ENCODE assay signal across 8 cellular contexts in the genomic region with DNA sequence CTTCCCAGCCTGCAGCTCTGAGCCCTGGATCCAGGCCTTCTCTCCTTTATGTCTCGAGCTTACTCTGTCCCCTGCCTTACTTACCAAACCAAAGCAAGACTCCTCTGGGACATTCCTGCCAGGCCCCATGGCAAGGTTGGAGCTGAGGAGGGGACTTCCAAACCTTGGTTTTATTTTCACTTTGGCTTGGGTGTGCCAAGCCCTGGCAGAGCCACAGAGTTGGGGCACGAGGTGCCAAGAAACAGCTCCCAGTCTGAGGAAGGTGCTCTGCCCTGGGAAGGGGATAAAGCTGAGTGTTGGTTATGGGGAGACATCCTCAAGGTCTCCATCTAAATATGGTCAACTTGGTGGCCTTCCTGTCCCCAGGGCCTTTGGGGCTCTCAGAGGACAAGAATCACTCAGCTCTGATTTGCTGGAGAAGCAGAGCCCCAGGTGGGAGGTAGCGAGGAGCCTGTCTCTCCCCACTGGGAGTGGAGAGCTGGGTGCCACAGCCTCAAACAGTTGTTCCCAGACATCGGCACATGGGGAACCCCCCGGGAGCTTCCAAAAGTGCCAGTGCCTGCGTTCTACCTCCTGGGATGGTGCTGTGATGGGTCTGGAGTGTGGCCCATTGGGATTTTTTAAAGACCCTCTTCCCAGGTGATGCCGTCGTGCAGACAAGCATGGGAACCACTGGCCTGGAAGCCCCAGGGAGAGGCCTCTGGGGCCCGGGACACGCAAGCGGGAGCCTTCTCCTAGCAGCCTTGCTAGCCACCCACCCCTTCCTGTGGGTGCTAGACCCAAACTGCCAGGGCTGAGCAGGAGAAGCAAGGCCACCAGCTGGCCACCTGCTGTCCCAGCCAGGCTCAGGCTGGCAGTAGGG. TPM values are rescaled to one million over a fixed set of nuclear protein-coding genes. Genes with fewer than 3 reads are reported as not detected.
A peak's percentile ranks its signal among the peaks of the same experiment; 100 is the strongest.
DNase-seq lines count a peak whose midpoint lies in the region; ATAC-seq and TF ChIP-seq lines count a peak whose summit lies in the region.

No MANE protein-coding gene starts in this region.

- H3K4me3 Mint-ChIP-seq in CD4-positive, CD25-positive, alpha-beta regulatory T cell = peak overlapping the region; percentile 79 to 87 (median 82)
- H3K4me3 Mint-ChIP-seq in activated naive CD8-positive, alpha-beta T cell treated with anti-CD3 and anti-CD28 coated beads, Interleukin-2, amount 50 U/mL, for 24 hours = peak overlapping the region; percentile 55
- H3K4me3 Mint-ChIP-seq in natural killer cell = peak overlapping the region; percentile 69

- H3K27ac ChIP-seq in CD4-positive, CD25-positive, alpha-beta regulatory T cell (ENCODE audit: insufficient read depth, low read length, poor library complexity, severe bottlenecking) = peak overlapping the region; percentile 88

- peaks cover 39% of the 10 kb centered on the region for H3K36me3 ChIP-seq in CD4-positive, CD25-positive, alpha-beta regulatory T cell (ENCODE audit: control insufficient read depth, insufficient read depth, low read length)

- peaks cover 88% of the 10 kb centered on the region for H3K4me1 ChIP-seq in CD4-positive, CD25-positive, alpha-beta regulatory T cell (ENCODE audit: control insufficient read depth, insufficient read depth, low read length, poor library complexity, severe bottlenecking)

- peaks cover 34 to 97% (median 75%) of the 10 kb centered on the region in 4 donors for H3K4me1 Mint-ChIP-seq in CD4-positive, CD25-positive, alpha-beta regulatory T cell
- H3K4me1 Mint-ChIP-seq in activated naive CD8-positive, alpha-beta T cell treated with anti-CD3 and anti-CD28 coated beads, Interleukin-2, amount 50 U/mL, for 24 hours = peaks cover 96% of the 10 kb centered on the region
- H3K4me1 Mint-ChIP-seq in natural killer cell = peaks cover 66 to 77% of the 10 kb centered on the region in 2 donors

- H3K27me3 ChIP-seq in CD4-positive, CD25-positive, alpha-beta regulatory T cell (ENCODE audit: control insufficient read depth, insufficient read depth, low read length) = no peaks in the 10 kb centered on the region

- peak; percentile 54 to 57 for ATAC-seq in CD4-positive, CD25-positive, alpha-beta regulatory T cell (ENCODE audit: low read depth in 2 of 2)
- ATAC-seq in HG03103 (IDR thresholded peaks at IDR 0.05; ENCODE audit: low read depth, unreplicated experiment) (peak; percentile 4), natural killer cell (peak; percentile 52 to 75 (median 71)), GM21423 (IDR thresholded peaks at IDR 0.05; ENCODE audit: unreplicated experiment) (no peak)
- ATAC-seq in activated naive CD8-positive, alpha-beta T cell treated with anti-CD3 and anti-CD28 coated beads, Interleukin-2, amount 50 U/mL, for 24 hours = peak; percentile 9

- H3K9me3 ChIP-seq in CD4-positive, CD25-positive, alpha-beta regulatory T cell (ENCODE audit: control insufficient read depth in 2 of 2, low read length in 2 of 2) = no peaks in the 10 kb centered on the region

- peak overlapping the region; percentile 91 to 97 (median 96) for H3K27ac Mint-ChIP-seq in CD4-positive, CD25-positive, alpha-beta regulatory T cell
- peak overlapping the region; percentile 98 for H3K27ac Mint-ChIP-seq in activated naive CD8-positive, alpha-beta T cell treated with anti-CD3 and anti-CD28 coated beads, Interleukin-2, amount 50 U/mL, for 24 hours
- peak overlapping the region; percentile 92 to 95 for H3K27ac Mint-ChIP-seq in natural killer cell

- peak; percentile 31 to 46 (median 41) for DNase-seq in CD4-positive, CD25-positive, alpha-beta regulatory T cell
- peak; percentile 43 for DNase-seq in activated naive CD8-positive, alpha-beta T cell treated with anti-CD3 and anti-CD28 coated beads, Interleukin-2, amount 50 U/mL, for 24 hours
- DNase-seq in natural killer cell (no peak), UCSD-AML1 (lab: John Stamatoyannopoulos, UW; ENCODE audit: unreplicated experiment) (no peak), SHP77 treated with DMSO at 0.1 percent for 48 hours (lab: John Stamatoyannopoulos, UW) (no peak), NCI-H2081 treated with DMSO at 0.1 percent for 48 hours (lab: John Stamatoyannopoulos, UW) (no peak)

- intact Hi-C loops in natural killer cell (cut with micrococcal nuclease) = loop anchor here (1.0 to 5.0 kb wide), 3 partner anchors 10 to 43 kb away; a partner anchor contains a TSS

- TF ChIP-seq CTCF in natural killer cell (IDR thresholded peaks at IDR 0.05) = no peak

- H3K27me3 Mint-ChIP-seq in CD4-positive, CD25-positive, alpha-beta regulatory T cell = no peaks in the 10 kb centered on the region
- no peaks in the 10 kb centered on the region for H3K27me3 Mint-ChIP-seq in activated naive CD8-positive, alpha-beta T cell treated with anti-CD3 and anti-CD28 coated beads, Interleukin-2, amount 50 U/mL, for 24 hours
- no peaks in the 10 kb centered on the region for H3K27me3 Mint-ChIP-seq in natural killer cell (ENCODE audit: low read depth in 2 of 2)

- H3K4me3 ChIP-seq in CD4-positive, CD25-positive, alpha-beta regulatory T cell (ENCODE audit: low read depth, low read length) = peak overlapping the region; percentile 51

- H3K9me3 Mint-ChIP-seq in CD4-positive, CD25-positive, alpha-beta regulatory T cell = peaks cover 0 to 2% (median 0%) of the 10 kb centered on the region in 7 donors
- H3K9me3 Mint-ChIP-seq in activated naive CD8-positive, alpha-beta T cell treated with anti-CD3 and anti-CD28 coated beads, Interleukin-2, amount 50 U/mL, for 24 hours = peaks cover 3% of the 10 kb centered on the region
- no peaks in the 10 kb centered on the region for H3K9me3 Mint-ChIP-seq in natural killer cell

- peaks cover 27% of the 10 kb centered on the region for H3K36me3 Mint-ChIP-seq in CD4-positive, CD25-positive, alpha-beta regulatory T cell
- peaks cover 48% of the 10 kb centered on the region for H3K36me3 Mint-ChIP-seq in activated naive CD8-positive, alpha-beta T cell treated with anti-CD3 and anti-CD28 coated beads, Interleukin-2, amount 50 U/mL, for 24 hours (ENCODE audit: low read depth)
- no peaks in the 10 kb centered on the region for H3K36me3 Mint-ChIP-seq in natural killer cell

RNA-seq across cellular contexts. Expression of a gene that starts 10.3 kb away (rescaled TPM):
- total RNA-seq in CD4-positive, CD25-positive, alpha-beta regulatory T cell = 842 TPM
- polyA plus RNA-seq in CD4-positive, CD25-positive, alpha-beta regulatory T cell = 100 to 1,000 TPM in 1 of 4 donors, 10 to 100 TPM in 3; 75.3 to 112 (median 97.2) TPM
- total RNA-seq in natural killer cell = 100 to 1,000 TPM; 320 to 563 (median 535) TPM

RNA-seq across cellular contexts. Expression of a gene that starts 37.9 kb away (rescaled TPM):
- total RNA-seq in CD4-positive, CD25-positive, alpha-beta regulatory T cell = not detected
- polyA plus RNA-seq in CD4-positive, CD25-positive, alpha-beta regulatory T cell = under 1 TPM in 1 of 4 donors, not detected in 3; 0.27 TPM
- total RNA-seq in natural killer cell = under 1 TPM in 1 of 3 donors, not detected in 2; 0.14 TPM

Comparison
In these comparisons a context has a peak if more than half of its experiments do, and no peak if none do; other contexts are left out.
1. DNase-seq: peak in CD4-positive, CD25-positive, alpha-beta regulatory T cell (3 of 3) and activated naive CD8-positive, alpha-beta T cell treated with anti-CD3 and anti-CD28 coated beads, Interleukin-2, amount 50 U/mL, for 24 hours (single experiment); none in natural killer cell (single experiment), UCSD-AML1 (single experiment), SHP77 treated with DMSO at 0.1 percent for 48 hours (single experiment) and NCI-H2081 treated with DMSO at 0.1 percent for 48 hours (single experiment).
2. Peak in every context shown above with its lines, with median percentiles within 50 percentile points of each other: H3K27ac Mint-ChIP-seq and H3K4me3 Mint-ChIP-seq.